12 cellular contexts compared by ENCODE assay signal in the genomic region with DNA sequence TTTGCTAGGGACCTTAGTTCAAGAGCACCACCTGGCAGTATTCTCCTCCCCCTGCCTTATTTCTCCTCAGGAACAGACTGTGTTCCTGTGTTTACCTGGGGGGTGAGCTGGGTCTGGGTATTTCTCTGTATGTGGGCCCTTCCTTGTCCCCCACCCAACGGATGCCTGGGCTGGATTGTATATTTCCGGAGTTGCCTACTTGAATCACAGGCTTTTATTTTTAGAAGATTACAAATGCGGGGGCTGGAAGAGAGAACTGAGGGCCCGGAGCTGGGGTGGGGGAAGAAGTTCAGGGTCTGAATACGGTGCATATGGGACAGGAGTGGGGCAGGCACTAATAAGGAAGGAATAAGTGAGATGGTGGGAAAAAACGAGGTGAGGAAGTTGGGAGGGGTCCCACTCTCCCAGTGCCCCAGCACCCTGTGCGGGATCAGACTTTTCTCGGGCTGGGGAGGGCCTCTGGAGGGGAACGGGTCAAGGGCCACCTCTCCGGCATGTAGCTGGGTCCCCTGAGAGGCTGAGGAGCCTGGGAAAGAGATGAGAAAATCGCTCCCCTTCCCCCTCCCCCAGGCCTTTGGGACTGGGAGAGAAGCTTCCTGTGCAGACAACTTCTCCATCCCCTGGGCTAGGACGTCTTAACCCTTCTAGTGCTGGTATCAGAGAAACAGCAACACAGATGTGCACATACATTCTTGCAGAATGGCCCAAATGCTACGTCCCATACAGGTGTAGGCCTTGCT. TPM values are rescaled to one million over a fixed set of nuclear protein-coding genes. Genes with fewer than 3 reads are reported as not detected.
DNase-seq lines count a peak whose midpoint lies in the region; ATAC-seq and TF ChIP-seq lines count a peak whose summit lies in the region.
"Had no signal": no experiment of that assay in that cellular context is flagged by ENCODE, and none has a peak within 500 bp of the region (broad histone marks: within the 10 kb centered on the region; RNA-seq: fewer than 3 reads in every experiment).

No MANE protein-coding gene starts in this region.

- H3K4me1 Mint-ChIP-seq in activated naive CD4-positive, alpha-beta T cell treated with anti-CD3 and anti-CD28 coated beads for 36 hours (ENCODE audit: low read depth): peaks cover 16% of the 10 kb centered on the region

- no peaks in the 10 kb centered on the region for H3K36me3 Mint-ChIP-seq in activated naive CD4-positive, alpha-beta T cell treated with anti-CD3 and anti-CD28 coated beads for 36 hours (ENCODE audit: low read depth)

- DNase-seq in KBM-7 (peak; percentile 76), right lobe of liver (no peak), thoracic aorta (ENCODE audit: low spot score) (no peak), NCI-H345 (lab: John Stamatoyannopoulos, UW) (no peak)
- no peak for DNase-seq in activated naive CD4-positive, alpha-beta T cell treated with anti-CD3 and anti-CD28 coated beads for 36 hours
- no peak for DNase-seq in effector CD4-positive, alpha-beta T cell
- DNase-seq: activated CD4-positive, alpha-beta T cell treated with anti-CD3 and anti-CD28 coated beads, Interleukin-2, amount 50 U/mL, for 48 hours; foreskin keratinocyte; GF-D8; NCI-H2029; SIG-M5 had no signal

- TF ChIP-seq POLR2A in right lobe of liver (IDR thresholded peaks at IDR 0.05): no peak

- intact Hi-C loops in right lobe of liver (cut with DNase I): no loop called here
- intact Hi-C loops in activated naive CD4-positive, alpha-beta T cell treated with anti-CD3 and anti-CD28 coated beads for 36 hours (cut with micrococcal nuclease): no loop called here

- H3K27me3 Mint-ChIP-seq in activated naive CD4-positive, alpha-beta T cell treated with anti-CD3 and anti-CD28 coated beads for 36 hours (ENCODE audit: low read depth): peaks cover 2% of the 10 kb centered on the region

- TF ChIP-seq CTCF in right lobe of liver (IDR thresholded peaks at IDR 0.05) (no peak), thoracic aorta (IDR thresholded peaks at IDR 0.05) (no peak)

- H3K9me3 Mint-ChIP-seq in activated naive CD4-positive, alpha-beta T cell treated with anti-CD3 and anti-CD28 coated beads for 36 hours: no peaks in the 10 kb centered on the region

- H3K4me1 ChIP-seq in right lobe of liver (peaks cover 0 to 7% (median 3%) of the 10 kb centered on the region in 4 donors), thoracic aorta (ENCODE audit: control insufficient read depth in 1 of 2, low read depth in 2 of 2) (peaks cover 5 to 21% of the 10 kb centered on the region in 2 donors)
- H3K4me1 ChIP-seq: foreskin keratinocyte had no signal

- H3K27me3 ChIP-seq in right lobe of liver: no peaks in the 10 kb centered on the region
- no peaks in the 10 kb centered on the region for H3K27me3 ChIP-seq in thoracic aorta (replicated peaks; ENCODE audit: insufficient read depth)
- H3K27me3 ChIP-seq: foreskin keratinocyte had no signal

- H3K36me3 ChIP-seq in right lobe of liver: no peaks in the 10 kb centered on the region
- no peaks in the 10 kb centered on the region for H3K36me3 ChIP-seq in thoracic aorta

- 45% methylated on average over 11 of the region's 13 CpGs for WGBS in right lobe of liver (ENCODE audit: insufficient coverage, low coverage, low lambda C conversion rate, missing lambda C conversion rate)

- no peaks in the 10 kb centered on the region for H3K9me3 ChIP-seq in right lobe of liver
- no peaks in the 10 kb centered on the region for H3K9me3 ChIP-seq in thoracic aorta

- ATAC-seq in right lobe of liver (peak in 3 of 4 donors; percentile 12 to 56 (median 26)), thoracic aorta (ENCODE audit: insufficient number of reproducible peaks, low FRiP score, low read depth) (no peak)
- ATAC-seq: foreskin keratinocyte had no signal

- no peak overlapping the region for H3K4me3 Mint-ChIP-seq in activated naive CD4-positive, alpha-beta T cell treated with anti-CD3 and anti-CD28 coated beads for 36 hours

- H3K27ac Mint-ChIP-seq in activated naive CD4-positive, alpha-beta T cell treated with anti-CD3 and anti-CD28 coated beads for 36 hours: no peak overlapping the region

- in situ Hi-C loops in KBM-7 (cut with MboI; ENCODE audit: low pct_unique_long_range_greater_than_20kb, low sequenced_read_pairs): no loop called here

- CTCF ChIA-PET in activated naive CD4-positive, alpha-beta T cell treated with anti-CD3 and anti-CD28 coated beads for 36 hours (lab: Charles Lee): interaction anchor here (0.8 to 2.8 kb wide), 5 partner anchors 10 to 125 kb away, joined by 3 to 12 read pairs (median 4); a partner anchor contains a TSS

- H3K4me3 ChIP-seq in right lobe of liver (no peak overlapping the region), thoracic aorta (peak overlapping the region; percentile 40)

- peak overlapping the region; percentile 81 for H3K27ac ChIP-seq in cingulate gyrus (ENCODE audit: low read depth, low read length)
- H3K27ac ChIP-seq in right lobe of liver: no peak overlapping the region
- no peak overlapping the region for H3K27ac ChIP-seq in thoracic aorta
- H3K27ac ChIP-seq: foreskin keratinocyte had no signal

RNA-seq across cellular contexts. Expression of a gene that starts 42.1 kb away (rescaled TPM):
- total RNA-seq in right lobe of liver: 10 to 100 TPM; 20.8 to 44.1 (median 29.4) TPM
- 10 to 100 TPM; 24.6 to 43.4 TPM for total RNA-seq in thoracic aorta
- not detected for total RNA-seq in activated naive CD4-positive, alpha-beta T cell treated with anti-CD3 and anti-CD28 coated beads for 36 hours

Comparison
In these comparisons a context has a peak if more than half of its experiments do, and no peak if none do; other contexts are left out.
1. RNA of a gene that starts 42.1 kb away (total RNA-seq): 24.6 to 43.4 TPM in thoracic aorta and 20.8 to 44.1 TPM in right lobe of liver; not detected in activated naive CD4-positive, alpha-beta T cell treated with anti-CD3 and anti-CD28 coated beads for 36 hours; every median in the first group is over 10 times any median in the second.